ENCODE assay signal across 13 cellular contexts in genomic region chr2:148907085-148907785, GRCh38.
"Had no signal": no experiment of that assay in that cellular context is flagged by ENCODE, and none has a peak within 500 bp of the region (broad histone marks: within the 10 kb centered on the region; RNA-seq: fewer than 3 reads in every experiment).

No MANE protein-coding gene starts in this region.

- DNase-seq: activated CD4-positive, alpha-beta T cell treated with anti-CD3 and anti-CD28 coated beads, Interleukin-2, amount 50 U/mL, for 1 hour; activated CD4-positive, CD25-positive, alpha-beta regulatory T cell; activated effector memory CD4-positive, alpha-beta T cell treated with anti-CD3 and anti-CD28 coated beads, Interleukin-2, amount 50 U/mL, for 16 hours; activated T-cell treated with anti-CD3 and anti-CD28 coated beads, Interleukin-2, amount 50 U/mL, for 1 hour; amygdala; effector memory CD4-positive, alpha-beta T cell; gastrocnemius medialis; tibial artery had no signal

- H3K36me3 ChIP-seq: gastrocnemius medialis, tibial artery had no signal

- H3K9me3 Mint-ChIP-seq: central memory CD8-positive, alpha-beta T cell had no signal

- H3K4me3 Mint-ChIP-seq: brain; central memory CD8-positive, alpha-beta T cell had no signal

- H3K4me1 Mint-ChIP-seq: central memory CD8-positive, alpha-beta T cell had no signal

- ATAC-seq: activated naive CD4-positive, alpha-beta T cell treated with anti-CD3 and anti-CD28 coated beads, Interleukin-2, amount 50 U/mL, for 72 hours; gastrocnemius medialis had no signal

- H3K9ac ChIP-seq: parathyroid adenoma had no signal

- H3K4me1 ChIP-seq: gastrocnemius medialis, tibial artery had no signal

- H3K27me3 Mint-ChIP-seq: brain had no signal

- H3K27ac Mint-ChIP-seq: activated naive CD4-positive, alpha-beta T cell treated with anti-CD3 and anti-CD28 coated beads, Interleukin-2, amount 50 U/mL, for 72 hours; brain had no signal

- H3K27me3 ChIP-seq: gastrocnemius medialis, tibial artery had no signal

- H3K4me3 ChIP-seq: gastrocnemius medialis, skin epidermis, tibial artery had no signal

- H3K27ac ChIP-seq: gastrocnemius medialis, parathyroid adenoma, skin epidermis, tibial artery had no signal
